Comparison of ENCODE assay signal across 8 cellular contexts in genomic region chr11:65454696-65455456, GRCh38. TPM values are rescaled to one million over a fixed set of nuclear protein-coding genes. Genes with fewer than 3 reads are reported as not detected.
DNase-seq lines count a peak whose midpoint lies in the region; ATAC-seq, FAIRE-seq and TF ChIP-seq lines count a peak whose summit lies in the region.

No MANE protein-coding gene starts in this region.

- H3K27ac ChIP-seq in temporal lobe (ENCODE audit: low read depth, low read length) = peak overlapping the region; percentile 79

- ATAC-seq in GM19452 (IDR thresholded peaks at IDR 0.05; ENCODE audit: unreplicated experiment) (peak; percentile 75), omental fat pad (ENCODE audit: low FRiP score) (peak; percentile 76)

- TF ChIP-seq CTCF in omental fat pad (IDR thresholded peaks at IDR 0.05) = no peak

- DNase-seq in COR-L47 (lab: John Stamatoyannopoulos, UW) (peak; percentile 68), HUDEP-2 (lab: John Stamatoyannopoulos, UW; ENCODE audit: unreplicated experiment in 76 of 76) (peak in 67 of 76 experiments; percentile 21 to 85 (median 64)), RPMI8226 (peak; percentile 95), frontal cortex (ENCODE audit: low spot score in 2 of 2) (peak; percentile 92 to 96), omental fat pad (ENCODE audit: low spot score) (no peak)
- peak; percentile 69 for DNase-seq in activated gamma-delta T cell treated with anti-CD3 and anti-CD28 coated beads, Interleukin-2, amount 50 U/mL, for 16 hours (ENCODE audit: low read depth)

- no peak for FAIRE-seq in frontal cortex (lab: Jason Lieb, UNC)

RNA-seq across cellular contexts. Expression of gene NEAT1, which starts 32.3 kb away (rescaled TPM):
- 1.6 TPM for total RNA-seq in frontal cortex
- 1,000 to 10,000 TPM in 1 of 4 donors, 100 to 1,000 TPM in 3; 447 to 1,169 (median 678) TPM for total RNA-seq in omental fat pad
- total RNA-seq in temporal lobe = 8.4 TPM

RNA-seq across cellular contexts. Expression of gene MALAT1, which starts 44.0 kb away (rescaled TPM):
- total RNA-seq in frontal cortex (6,549 TPM), omental fat pad (over 10,000 TPM; 11,614 to 21,764 (median 16,063) TPM), temporal lobe (8,183 TPM)

Comparison
In these comparisons a context has a peak if more than half of its experiments do, and no peak if none do; other contexts are left out.
1. RNA of gene NEAT1, which starts 32.3 kb away (total RNA-seq): 447 to 1,169 TPM in omental fat pad; 8.4 TPM in temporal lobe (single experiment) and 1.6 TPM in frontal cortex (single experiment); every median in the first group is over 10 times any median in the second.